ENCODE assay signal across 16 cellular contexts in the genomic region with DNA sequence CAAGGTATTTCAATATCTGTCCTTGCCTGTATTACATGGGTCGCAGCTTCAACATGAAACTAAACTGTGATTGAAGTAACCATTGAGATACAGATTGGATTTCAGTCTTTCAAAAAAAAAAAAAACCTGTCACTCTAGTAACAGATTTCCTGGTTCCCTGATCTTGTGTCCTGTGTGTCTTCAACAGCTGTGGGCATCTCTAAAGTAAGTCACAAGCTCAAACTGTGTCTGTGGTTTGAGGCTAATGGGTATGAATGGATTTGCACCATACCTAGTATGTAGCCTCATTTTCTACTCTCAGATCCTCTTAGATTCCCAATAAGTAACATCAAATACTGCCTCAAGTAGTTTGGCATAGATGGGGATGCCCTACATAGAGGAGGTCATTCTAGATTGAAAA.
DNase-seq lines count a peak whose midpoint lies in the region; ATAC-seq, FAIRE-seq and TF ChIP-seq lines count a peak whose summit lies in the region.
"Had no signal": no experiment of that assay in that cellular context is flagged by ENCODE, and none has a peak within 500 bp of the region (broad histone marks: within the 10 kb centered on the region; RNA-seq: fewer than 3 reads in every experiment).

No MANE protein-coding gene starts in this region.

- H4K20me1 ChIP-seq in GM12878 (ENCODE audit: control insufficient read depth, insufficient read depth) = no peaks in the 10 kb centered on the region

- H3K27ac Mint-ChIP-seq in osteocyte (ENCODE audit: unreplicated experiment) = no peak overlapping the region
- H3K27ac Mint-ChIP-seq: activated CD8-positive, alpha-beta memory T cell treated with anti-CD3 and anti-CD28 coated beads, Interleukin-2, amount 10 ng/mL, durations not matched to agents 7 days and 5 days; CD8-positive, alpha-beta T cell had no signal

- peaks cover 13% of the 10 kb centered on the region for H3K4me1 Mint-ChIP-seq in osteocyte (ENCODE audit: unreplicated experiment)

- ATAC-seq in GM18519 (IDR thresholded peaks at IDR 0.05; ENCODE audit: low FRiP score, unreplicated experiment) (peak; percentile 10), GM19395 (IDR thresholded peaks at IDR 0.05; ENCODE audit: unreplicated experiment) (peak; percentile 30), HG02938 (IDR thresholded peaks at IDR 0.05; ENCODE audit: unreplicated experiment) (peak; percentile 33), GM12878 (peak; percentile 61)
- ATAC-seq: foreskin keratinocyte had no signal

- SMC1A ChIA-PET in GM12878 (lab: Charles Lee; ENCODE audit: uncharacterized antibody, unreplicated experiment) = interaction anchor here (0.8 to 0.9 kb wide), 2 partner anchors 18 to 104 kb away, joined by 3 read pairs; no protein-coding TSS in a partner anchor

- no peak overlapping the region for H2AFZ ChIP-seq in GM12878 (ENCODE audit: control insufficient read depth, low read depth, low read length)

- H3K27ac ChIP-seq in GM12878 (ENCODE audit: control insufficient read depth, insufficient read depth) = no peak overlapping the region
- H3K27ac ChIP-seq: foreskin keratinocyte, right atrium auricular region, SK-N-MC, uterus had no signal

- H3K27me3 ChIP-seq in GM12878 (replicated peaks in 1 of 2; ENCODE audit: control insufficient read depth in 2 of 2, insufficient read depth in 2 of 2, low read length in 1 of 2) = no peaks in the 10 kb centered on the region
- H3K27me3 ChIP-seq: foreskin keratinocyte, right atrium auricular region, uterus had no signal

- no peak for TF ChIP-seq CTCF in GM12878 (IDR thresholded peaks at IDR 0.05 in 2 of 3, conservative IDR thresholded peaks at IDR 0.05 in 1 of 3; ENCODE audit: control insufficient read depth in 2 of 3, extremely low read depth in 1 of 3, insufficient read depth in 1 of 3, low read depth in 3 of 3, low read length in 3 of 3)
- TF ChIP-seq CTCF in osteocyte (IDR thresholded peaks at IDR 0.05) = no peak

- peak overlapping the region; percentile 31; the same call in 1 of the 2 replicates for H3K4me2 ChIP-seq in GM12878 (ENCODE audit: control insufficient read depth, insufficient read depth)

- intact Hi-C loops in GM12878 (cut with micrococcal nuclease; ENCODE audit: unreplicated experiment) = loop anchor here (5.0 kb wide), 1 partner anchor 72 kb away; no protein-coding TSS in a partner anchor

- no peaks in the 10 kb centered on the region for H3K36me3 Mint-ChIP-seq in osteocyte (ENCODE audit: unreplicated experiment)
- H3K36me3 Mint-ChIP-seq: CD8-positive, alpha-beta T cell had no signal

- H3K9ac ChIP-seq in GM12878 (ENCODE audit: control insufficient read depth, insufficient read depth, low read length) = no peak overlapping the region

- peaks cover 8% of the 10 kb centered on the region; the same call in 1 of the 2 replicates for H3K4me1 ChIP-seq in GM12878 (ENCODE audit: control insufficient read depth, insufficient read depth, low read length)
- H3K4me1 ChIP-seq: foreskin keratinocyte, uterus had no signal

- no TSS peak for BruUV-seq in GM12878 (replicated peaks; lab: Mats Ljungman, UMichigan)

- 13% methylated on average over 1 of the region's 1 CpG for WGBS in GM12878 (ENCODE audit: insufficient coverage, insufficient replicate concordance, low lambda C conversion rate, missing lambda C conversion rate)

- in situ Hi-C loops in GM12878 (cut with MboI) = no loop called here

- no peaks in the 10 kb centered on the region for H3K9me3 Mint-ChIP-seq in osteocyte (ENCODE audit: unreplicated experiment)
- H3K9me3 Mint-ChIP-seq: CD8-positive, alpha-beta T cell had no signal

- no peaks in the 10 kb centered on the region for H3K36me3 ChIP-seq in GM12878 (ENCODE audit: control insufficient read depth in 2 of 2, insufficient read depth in 2 of 2, low read length in 1 of 2)
- H3K36me3 ChIP-seq: right atrium auricular region, uterus had no signal

- no peaks in the 10 kb centered on the region for H3K27me3 Mint-ChIP-seq in osteocyte (ENCODE audit: unreplicated experiment)
- H3K27me3 Mint-ChIP-seq: activated CD8-positive, alpha-beta memory T cell treated with anti-CD3 and anti-CD28 coated beads, Interleukin-2, amount 10 ng/mL, durations not matched to agents 7 days and 5 days; activated naive CD8-positive, alpha-beta T cell treated with anti-CD3 and anti-CD28 coated beads, Interleukin-2, amount 10 ng/mL, durations not matched to agents 7 days and 5 days had no signal

- no peak for TF ChIP-seq EP300 in GM12878 (IDR thresholded peaks at IDR 0.05; ENCODE audit: borderline replicate concordance in 1 of 2, control insufficient read depth in 1 of 2, low read depth in 2 of 2, low read length in 2 of 2)

- no peak overlapping the region for H3K4me3 Mint-ChIP-seq in osteocyte (ENCODE audit: unreplicated experiment)
- H3K4me3 Mint-ChIP-seq: activated CD8-positive, alpha-beta memory T cell treated with anti-CD3 and anti-CD28 coated beads, Interleukin-2, amount 10 ng/mL, durations not matched to agents 7 days and 5 days; CD8-positive, alpha-beta T cell had no signal

- no peaks in the 10 kb centered on the region; the same call in 2 of the 3 replicates for H3K9me3 ChIP-seq in GM12878 (replicated peaks; ENCODE audit: control insufficient read depth, insufficient read depth, low read length)
- H3K9me3 ChIP-seq: right atrium auricular region, uterus had no signal

- no peak for TF ChIP-seq RAD21 in GM12878 (IDR thresholded peaks at IDR 0.05; ENCODE audit: insufficient read depth, low read depth, low read length)

- FAIRE-seq in GM12878 (lab: Jason Lieb, UNC) = peak; percentile 44

- CTCF ChIA-PET in GM12878 (lab: Yijun Ruan, JAX) = interaction anchor here (4.3 kb wide), 1 partner anchor 12 kb away, joined by 39 read pairs; no protein-coding TSS in a partner anchor

- TF ChIP-seq POLR2A in GM12878 (IDR thresholded peaks at IDR 0.05; ENCODE audit: low read depth, low read length) = no peak

- POLR2A ChIA-PET in GM12878 (lab: Charles Lee) = interaction anchor here (0.6 kb wide), 1 partner anchor 176 kb away, joined by 3 read pairs; no protein-coding TSS in a partner anchor

- RAD21 ChIA-PET in GM12878 (lab: Charles Lee; ENCODE audit: unreplicated experiment) = interaction anchor here (0.5 to 1.1 kb wide), 4 partner anchors 13 to 279 kb away, joined by 3 to 4 read pairs (median 3); no protein-coding TSS in a partner anchor

- no peaks in the 10 kb centered on the region for H3K79me2 ChIP-seq in GM12878 (ENCODE audit: control insufficient read depth, insufficient read depth, low read length)

- DNase-seq in GM12878 (ENCODE audit: low read depth, low spot score) (no peak), AG20443 (ENCODE audit: low spot score) (no peak), NCI-H774 (lab: John Stamatoyannopoulos, UW) (no peak), osteocyte (ENCODE audit: extremely low spot score, unreplicated experiment) (no peak)
- DNase-seq: activated naive CD8-positive, alpha-beta T cell treated with anti-CD3 and anti-CD28 coated beads, Interleukin-2, amount 10 ng/mL, durations not matched to agents 7 days and 5 days; foreskin keratinocyte; stimulated activated CD4-positive, alpha-beta T cell treated with anti-CD3 and anti-CD28 coated beads, Interleukin-4, amount 100 ng/mL, for 1 hour; uterus had no signal

- no peak overlapping the region for H3K4me3 ChIP-seq in GM12878
- H3K4me3 ChIP-seq: lung, right atrium auricular region, SK-N-MC, uterus had no signal

TF ChIP-seq in GM12878, 131 proteins besides CTCF, POLR2A, EP300 and RAD21:
- TF ChIP-seq, protein P1, sequence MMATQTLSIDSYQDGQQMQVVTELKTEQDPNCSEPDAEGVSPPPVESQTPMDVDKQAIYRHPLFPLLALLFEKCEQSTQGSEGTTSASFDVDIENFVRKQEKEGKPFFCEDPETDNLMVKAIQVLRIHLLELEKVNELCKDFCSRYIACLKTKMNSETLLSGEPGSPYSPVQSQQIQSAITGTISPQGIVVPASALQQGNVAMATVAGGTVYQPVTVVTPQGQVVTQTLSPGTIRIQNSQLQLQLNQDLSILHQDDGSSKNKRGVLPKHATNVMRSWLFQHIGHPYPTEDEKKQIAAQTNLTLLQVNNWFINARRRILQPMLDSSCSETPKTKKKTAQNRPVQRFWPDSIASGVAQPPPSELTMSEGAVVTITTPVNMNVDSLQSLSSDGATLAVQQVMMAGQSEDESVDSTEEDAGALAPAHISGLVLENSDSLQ (IDR thresholded peaks at IDR 0.05) = peak; percentile 59; the same call in 1 of the 2 replicates
- no peak for TF ChIP-seq MEF2A (IDR thresholded peaks at IDR 0.05; ENCODE audit: insufficient read depth, low read depth, low read length)
- TF ChIP-seq, protein P2, sequence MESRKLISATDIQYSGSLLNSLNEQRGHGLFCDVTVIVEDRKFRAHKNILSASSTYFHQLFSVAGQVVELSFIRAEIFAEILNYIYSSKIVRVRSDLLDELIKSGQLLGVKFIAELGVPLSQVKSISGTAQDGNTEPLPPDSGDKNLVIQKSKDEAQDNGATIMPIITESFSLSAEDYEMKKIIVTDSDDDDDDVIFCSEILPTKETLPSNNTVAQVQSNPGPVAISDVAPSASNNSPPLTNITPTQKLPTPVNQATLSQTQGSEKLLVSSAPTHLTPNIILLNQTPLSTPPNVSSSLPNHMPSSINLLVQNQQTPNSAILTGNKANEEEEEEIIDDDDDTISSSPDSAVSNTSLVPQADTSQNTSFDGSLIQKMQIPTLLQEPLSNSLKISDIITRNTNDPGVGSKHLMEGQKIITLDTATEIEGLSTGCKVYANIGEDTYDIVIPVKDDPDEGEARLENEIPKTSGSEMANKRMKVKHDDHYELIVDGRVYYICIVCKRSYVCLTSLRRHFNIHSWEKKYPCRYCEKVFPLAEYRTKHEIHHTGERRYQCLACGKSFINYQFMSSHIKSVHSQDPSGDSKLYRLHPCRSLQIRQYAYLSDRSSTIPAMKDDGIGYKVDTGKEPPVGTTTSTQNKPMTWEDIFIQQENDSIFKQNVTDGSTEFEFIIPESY (IDR thresholded peaks at IDR 0.05) = no peak
- TF ChIP-seq SPI1 (IDR thresholded peaks at IDR 0.05; ENCODE audit: borderline replicate concordance, insufficient read depth, low read depth, low read length) = peak; percentile 20; the same call in 1 of the 2 replicates
- TF ChIP-seq EED (IDR thresholded peaks at IDR 0.05; ENCODE audit: low read depth) = no peak
- TF ChIP-seq IKZF2 (IDR thresholded peaks at IDR 0.05) = peak; percentile 19 to 41; a peak in 1 of 4 replicates
TF ChIP-seq in GM12878: peak in this region for 3.

Comparison
In these comparisons a context has a peak if more than half of its experiments do, and no peak if none do; other contexts are left out.
1. ATAC-seq: peak in every context shown above with its lines; median percentile 61 in GM12878; 33 in HG02938; 30 in GM19395; 10 in GM18519.